In genomic region chr2:189444322-189444721, GRCh38 we compare ENCODE assay signal across 9 cellular contexts. TPM values are rescaled to one million over a fixed set of nuclear protein-coding genes. Genes with fewer than 3 reads are reported as not detected.
A peak's percentile ranks its signal among the peaks of the same experiment; 100 is the strongest.
DNase-seq lines count a peak whose midpoint lies in the region; ATAC-seq, FAIRE-seq and TF ChIP-seq lines count a peak whose summit lies in the region.
"Had no signal": no experiment of that assay in that cellular context is flagged by ENCODE, and none has a peak within 500 bp of the region (broad histone marks: within the 10 kb centered on the region; RNA-seq: fewer than 3 reads in every experiment).

No MANE protein-coding gene starts in this region.

- TF ChIP-seq POLR2A in erythroblast (IDR thresholded peaks at IDR 0.05; ENCODE audit: low read length) = no peak
- TF ChIP-seq POLR2A in GM12891 (IDR thresholded peaks at IDR 0.05; ENCODE audit: low read depth, low read length) = no peak

- DNase-seq in erythroblast (lab: John Stamatoyannopoulos, UW) = peak; percentile 11 to 31
- DNase-seq in GM12891 (ENCODE audit: insufficient read length, low spot score) = no peak
- DNase-seq in NCI-H1436 (lab: John Stamatoyannopoulos, UW) = no peak
- DNase-seq in ecto neural progenitor cell (ENCODE audit: low spot score) = no peak
- DNase-seq: heart left ventricle, NCI-H446 had no signal

- FAIRE-seq in GM12891 (lab: Jason Lieb, UNC) = no peak

- ATAC-seq in GM18502 (IDR thresholded peaks at IDR 0.05; ENCODE audit: poor library complexity, unreplicated experiment) (peak; percentile 39), GM21447 (IDR thresholded peaks at IDR 0.05; ENCODE audit: unreplicated experiment) (peak; percentile 34), HG03520 (IDR thresholded peaks at IDR 0.05; ENCODE audit: unreplicated experiment) (peak; percentile 16)
- ATAC-seq: heart left ventricle had no signal

TF ChIP-seq in GM12891, 5 proteins besides CTCF, POLR2A, EP300 and RAD21:
- TF ChIP-seq POU2F2 (IDR thresholded peaks at IDR 0.05; ENCODE audit: low read depth, low read length) (no peak), SPI1 (IDR thresholded peaks at IDR 0.05; ENCODE audit: low read depth, low read length) (no peak), POLR2AphosphoS5 (IDR thresholded peaks at IDR 0.05; ENCODE audit: low read depth, low read length) (no peak), TAF1 (IDR thresholded peaks at IDR 0.05; ENCODE audit: low read depth, low read length) (no peak), PAX5 (IDR thresholded peaks at IDR 0.05; ENCODE audit: insufficient read depth, low read length, severe bottlenecking) (no peak)

RNA-seq across cellular contexts. Expression of gene WDR75, which starts 3.0 kb away (rescaled TPM):
- polyA plus RNA-seq in GM12891 (2012; ENCODE audit: low read depth, missing spikeins) = 27.3 TPM

Comparison
In these comparisons a context has a peak if more than half of its experiments do, and no peak if none do; other contexts are left out.
1. DNase-seq: peak in erythroblast (2 of 2); none in GM12891 (single experiment), NCI-H1436 (single experiment) and ecto neural progenitor cell (single experiment).
2. Peak in every context shown above with its lines, with median percentiles within 50 percentile points of each other: ATAC-seq.